ENCODE assay signal across 11 cellular contexts in genomic region chr5:143506881-143507552, GRCh38.
DNase-seq lines count a peak whose midpoint lies in the region; ATAC-seq, FAIRE-seq and TF ChIP-seq lines count a peak whose summit lies in the region.
"Had no signal": no experiment of that assay in that cellular context is flagged by ENCODE, and none has a peak within 500 bp of the region (broad histone marks: within the 10 kb centered on the region; RNA-seq: fewer than 3 reads in every experiment).

No MANE protein-coding gene starts in this region.

- H3K4me1 ChIP-seq in SJSA1 (replicated peaks) = peaks cover 22% of the 10 kb centered on the region
- peaks cover 4 to 23% (median 18%) of the 10 kb centered on the region in 3 donors for H3K4me1 ChIP-seq in pancreas

- H3K27me3 ChIP-seq in SJSA1 (replicated peaks) = no peaks in the 10 kb centered on the region
- H3K27me3 ChIP-seq in pancreas = no peaks in the 10 kb centered on the region

- H3K27ac ChIP-seq in SJSA1 (peak overlapping the region; percentile 34), pancreas (peak overlapping the region; percentile 51 to 80 (median 69))

- H3K4me3 ChIP-seq in SJSA1 (no peak overlapping the region), fibroblast of pulmonary artery (replicated peaks; ENCODE audit: low read depth, low read length) (no peak overlapping the region), pancreas (no peak overlapping the region)

- ATAC-seq in pancreas = peak; percentile 95 to 98 (median 98)
- ATAC-seq in HG03196 (IDR thresholded peaks at IDR 0.05; ENCODE audit: unreplicated experiment) = no peak
- no peak for ATAC-seq in HG02588 (IDR thresholded peaks at IDR 0.05; ENCODE audit: unreplicated experiment)
- ATAC-seq: natural killer cell treated with Interleukin-12 subunit alpha and Interleukin-12 subunit beta and Interleukin-15 and Interleukin-18, amount 100 ng/mL, for 72 hours had no signal

- WGBS in pancreas, 2 donors = 16 to 21% methylated on average over 1 of the region's 1 CpG

- TF ChIP-seq CTCF in fibroblast of pulmonary artery (IDR thresholded peaks at IDR 0.05; ENCODE audit: low read length, missing control alignments) = peak; percentile 31
- no peak for TF ChIP-seq CTCF in pancreas (IDR thresholded peaks at IDR 0.05)

- DNase-seq in DMS 273 (lab: John Stamatoyannopoulos, UW; ENCODE audit: unreplicated experiment) = peak; percentile 67
- peak in 1 of 2 experiments; percentile 75 for DNase-seq in SJSA1 (ENCODE audit: low read depth in 1 of 2, low spot score in 2 of 2)
- peak; percentile 95 for DNase-seq in fibroblast of pulmonary artery (ENCODE audit: low read depth)
- peak in 4 of 6 donors; percentile 19 to 59 (median 36) for DNase-seq in pancreas
- DNase-seq in UCSD-AML1 (lab: John Stamatoyannopoulos, UW; ENCODE audit: unreplicated experiment) = no peak
- no peak for DNase-seq in stimulated activated CD4-positive, alpha-beta T cell treated with anti-CD3 and anti-CD28 coated beads, Interleukin-12 subunit alpha, Interleukin-12 subunit beta, amount 100 ng/mL, for 4 hours
- DNase-seq: DMS79 treated with DMSO at 0.1 percent for 48 hours, NCI-H524 had no signal

- H3K36me3 ChIP-seq in SJSA1 (no peaks in the 10 kb centered on the region), pancreas (no peaks in the 10 kb centered on the region)

- H3K9me3 ChIP-seq in SJSA1 (replicated peaks) (peaks cover 3% of the 10 kb centered on the region), pancreas (no peaks in the 10 kb centered on the region)

- intact Hi-C loops in pancreas (cut with DNase I) = no loop called here

- no peak for FAIRE-seq in pancreas (lab: Jason Lieb, UNC)

Comparison
In these comparisons a context has a peak if more than half of its experiments do, and no peak if none do; other contexts are left out.
1. DNase-seq: peak in DMS 273 (single experiment), fibroblast of pulmonary artery (single experiment) and pancreas (4 of 6); none in UCSD-AML1 (single experiment) and stimulated activated CD4-positive, alpha-beta T cell treated with anti-CD3 and anti-CD28 coated beads, Interleukin-12 subunit alpha, Interleukin-12 subunit beta, amount 100 ng/mL, for 4 hours (single experiment).
2. ATAC-seq: peak in pancreas (4 of 4); none in HG03196 (single experiment) and HG02588 (single experiment).